Comparison of ENCODE assay signal across 18 cellular contexts in genomic region chr2:8609357-8609804, GRCh38.
A peak's percentile ranks its signal among the peaks of the same experiment; 100 is the strongest.
DNase-seq lines count a peak whose midpoint lies in the region; ATAC-seq, FAIRE-seq and TF ChIP-seq lines count a peak whose summit lies in the region.
"Had no signal": no experiment of that assay in that cellular context is flagged by ENCODE, and none has a peak within 500 bp of the region (broad histone marks: within the 10 kb centered on the region; RNA-seq: fewer than 3 reads in every experiment).

No MANE protein-coding gene starts in this region.

- intact Hi-C loops in body of pancreas (cut with DNase I) (no loop called here), lower lobe of right lung (cut with DNase I) (no loop called here), esophagus muscularis mucosa (cut with DNase I) (no loop called here)

- peaks cover 11% of the 10 kb centered on the region for H3K9me3 Mint-ChIP-seq in stimulated activated naive CD8-positive, alpha-beta T cell treated with anti-CD3 and anti-CD28 coated beads, Interleukin-15, Interleukin-2, amounts not matched to agents 100 ng/mL and 50 ng/mL, for 24 hours

- no peak for TF ChIP-seq EP300 in esophagus muscularis mucosa (IDR thresholded peaks at IDR 0.05)

- H3K36me3 Mint-ChIP-seq in stimulated activated naive CD8-positive, alpha-beta T cell treated with anti-CD3 and anti-CD28 coated beads, Interleukin-15, Interleukin-2, amounts not matched to agents 100 ng/mL and 50 ng/mL, for 24 hours (ENCODE audit: low read depth): peaks cover 4% of the 10 kb centered on the region

- no peak for ATAC-seq in stimulated activated naive CD8-positive, alpha-beta T cell treated with anti-CD3 and anti-CD28 coated beads, Interleukin-15, Interleukin-2, amounts not matched to agents 100 U/mL and 50 U/mL, for 24 hours
- ATAC-seq in body of pancreas (peak; percentile 31), lower lobe of right lung (no peak)
- ATAC-seq: gastrocnemius medialis had no signal

- peak overlapping the region; percentile 83 for H3K27ac Mint-ChIP-seq in stimulated activated naive CD8-positive, alpha-beta T cell treated with anti-CD3 and anti-CD28 coated beads, Interleukin-15, Interleukin-2, amounts not matched to agents 100 ng/mL and 50 ng/mL, for 24 hours
- H3K27ac Mint-ChIP-seq: B cell had no signal

- H3K27me3 ChIP-seq in body of pancreas (no peaks in the 10 kb centered on the region), lower lobe of right lung (ENCODE audit: low read depth) (no peaks in the 10 kb centered on the region), esophagus muscularis mucosa (no peaks in the 10 kb centered on the region)
- H3K27me3 ChIP-seq: gastrocnemius medialis, Peyer's patch, stomach had no signal

- no peaks in the 10 kb centered on the region for H3K36me3 ChIP-seq in body of pancreas (replicated peaks in 1 of 2; ENCODE audit: insufficient read depth in 1 of 2, low read depth in 2 of 2)
- H3K36me3 ChIP-seq in lower lobe of right lung: no peaks in the 10 kb centered on the region
- H3K36me3 ChIP-seq in esophagus muscularis mucosa: no peaks in the 10 kb centered on the region
- H3K36me3 ChIP-seq: gastrocnemius medialis, Peyer's patch, stomach had no signal

- H3K4me1 ChIP-seq in body of pancreas: peaks cover 6% of the 10 kb centered on the region
- no peaks in the 10 kb centered on the region for H3K4me1 ChIP-seq in lower lobe of right lung
- H3K4me1 ChIP-seq in esophagus muscularis mucosa: no peaks in the 10 kb centered on the region
- H3K4me1 ChIP-seq: gastrocnemius medialis, stomach had no signal

- WGBS in body of pancreas, 2 donors: 38 to 39% methylated on average over 5 of the region's 5 CpGs
- 72% methylated on average over 5 of the region's 5 CpGs for WGBS in esophagus muscularis mucosa

- H3K27me3 Mint-ChIP-seq in stimulated activated naive CD8-positive, alpha-beta T cell treated with anti-CD3 and anti-CD28 coated beads, Interleukin-15, Interleukin-2, amounts not matched to agents 100 ng/mL and 50 ng/mL, for 24 hours: no peaks in the 10 kb centered on the region

- H3K4me3 ChIP-seq in body of pancreas (no peak overlapping the region), lower lobe of right lung (no peak overlapping the region), esophagus muscularis mucosa (no peak overlapping the region)
- H3K4me3 ChIP-seq: gastrocnemius medialis, Peyer's patch, stomach had no signal

- TF ChIP-seq POLR2A in body of pancreas (IDR thresholded peaks at IDR 0.05) (no peak), esophagus muscularis mucosa (IDR thresholded peaks at IDR 0.05; ENCODE audit: low read depth) (no peak)

- DNase-seq in stimulated activated naive CD8-positive, alpha-beta T cell treated with anti-CD3 and anti-CD28 coated beads, Interleukin-15, Interleukin-2, amounts not matched to agents 100 U/mL and 50 U/mL, for 24 hours: no peak
- no peak for DNase-seq in body of pancreas
- DNase-seq in lower lobe of right lung: peak; percentile 18
- DNase-seq in urothelium cell line (ENCODE audit: low spot score): peak; percentile 74
- no peak for DNase-seq in putamen (ENCODE audit: low spot score)
- no peak for DNase-seq in HCEC 1CT
- no peak for DNase-seq in esophagus muscularis mucosa (ENCODE audit: extremely low spot score)
- DNase-seq: amniotic stem cell, gastrocnemius medialis, NCI-H146, NCI-H524 treated with DMSO at 0.1 percent for 48 hours, Peyer's patch, posterior cingulate gyrus, stomach, T1000 had no signal

- no peak overlapping the region for H3K27ac ChIP-seq in body of pancreas
- no peak overlapping the region for H3K27ac ChIP-seq in lower lobe of right lung
- H3K27ac ChIP-seq in esophagus muscularis mucosa (replicated peaks in 1 of 4): no peak overlapping the region
- H3K27ac ChIP-seq: gastrocnemius medialis, stomach had no signal

- TF ChIP-seq CTCF in body of pancreas (IDR thresholded peaks at IDR 0.05) (no peak), lower lobe of right lung (IDR thresholded peaks at IDR 0.05) (no peak), esophagus muscularis mucosa (IDR thresholded peaks at IDR 0.05) (no peak)

- no peak overlapping the region for H3K4me3 Mint-ChIP-seq in stimulated activated naive CD8-positive, alpha-beta T cell treated with anti-CD3 and anti-CD28 coated beads, Interleukin-15, Interleukin-2, amounts not matched to agents 100 ng/mL and 50 ng/mL, for 24 hours
- H3K4me3 Mint-ChIP-seq: B cell had no signal

- peaks cover 36% of the 10 kb centered on the region for H3K4me1 Mint-ChIP-seq in stimulated activated naive CD8-positive, alpha-beta T cell treated with anti-CD3 and anti-CD28 coated beads, Interleukin-15, Interleukin-2, amounts not matched to agents 100 ng/mL and 50 ng/mL, for 24 hours (ENCODE audit: low read depth)
- H3K4me1 Mint-ChIP-seq: B cell had no signal

- no peaks in the 10 kb centered on the region for H3K9me3 ChIP-seq in body of pancreas
- H3K9me3 ChIP-seq in lower lobe of right lung: no peaks in the 10 kb centered on the region
- H3K9me3 ChIP-seq in esophagus muscularis mucosa: no peaks in the 10 kb centered on the region
- H3K9me3 ChIP-seq: gastrocnemius medialis, Peyer's patch, stomach had no signal

- FAIRE-seq in urothelium cell line (lab: Jason Lieb, UNC): no peak
- FAIRE-seq: GM18507 had no signal

Comparison
In these comparisons a context has a peak if more than half of its experiments do, and no peak if none do; other contexts are left out.
1. DNase-seq: peak in lower lobe of right lung (single experiment) and urothelium cell line (single experiment); none in stimulated activated naive CD8-positive, alpha-beta T cell treated with anti-CD3 and anti-CD28 coated beads, Interleukin-15, Interleukin-2, amounts not matched to agents 100 U/mL and 50 U/mL, for 24 hours (single experiment), body of pancreas (0 of 4), putamen (single experiment), HCEC 1CT (single experiment) and esophagus muscularis mucosa (single experiment).